8 cellular contexts compared by ENCODE assay signal in genomic region chr1:77977989-77978292, GRCh38. TPM values are rescaled to one million over a fixed set of nuclear protein-coding genes. Genes with fewer than 3 reads are reported as not detected.
A peak's percentile ranks its signal among the peaks of the same experiment; 100 is the strongest.
DNase-seq lines count a peak whose midpoint lies in the region; TF ChIP-seq lines count a peak whose summit lies in the region.

No MANE protein-coding gene starts in this region.

- peaks cover 8 to 23% of the 10 kb centered on the region in 2 donors for H3K36me3 Mint-ChIP-seq in CD4-positive, alpha-beta memory T cell
- H3K36me3 Mint-ChIP-seq in endodermal cell (ENCODE audit: low read depth), result peaks cover 27% of the 10 kb centered on the region

- no peaks in the 10 kb centered on the region for H3K27me3 Mint-ChIP-seq in CD4-positive, alpha-beta memory T cell
- no peaks in the 10 kb centered on the region for H3K27me3 Mint-ChIP-seq in endodermal cell (ENCODE audit: insufficient read depth)

- no peak for DNase-seq in CD4-positive, alpha-beta memory T cell
- DNase-seq in endodermal cell (no peak), osteoblast (ENCODE audit: insufficient read length, low spot score, missing footprints) (no peak), COLO829 (ENCODE audit: low spot score) (no peak), putamen (ENCODE audit: low spot score) (no peak), NCI-H510A treated with DMSO at 0.1 percent for 48 hours (lab: John Stamatoyannopoulos, UW) (no peak)
- DNase-seq in stimulated activated CD4-positive, alpha-beta T cell treated with anti-CD3 and anti-CD28 coated beads, Interleukin-15, amount 100 ng/mL, for 24 hours, result no peak

- H3K9me3 Mint-ChIP-seq in CD4-positive, alpha-beta memory T cell, result peaks cover 0 to 1% (median 0%) of the 10 kb centered on the region in 8 donors
- no peaks in the 10 kb centered on the region for H3K9me3 Mint-ChIP-seq in endodermal cell

- H3K36me3 ChIP-seq in CD4-positive, alpha-beta memory T cell (ENCODE audit: insufficient read depth, low read length), result peaks cover 7% of the 10 kb centered on the region
- H3K36me3 ChIP-seq in KMS-11 (ENCODE audit: insufficient read depth), result 0 out of 2 replicates have a peak, but pooled peaks cover 4% of the 10 kb centered on the region
- peaks cover 42% of the 10 kb centered on the region for H3K36me3 ChIP-seq in endodermal cell (ENCODE audit: control insufficient read depth, insufficient read depth, low read length)
- H3K36me3 ChIP-seq in osteoblast (ENCODE audit: insufficient read depth, low read length), result peaks cover 16% of the 10 kb centered on the region

- H3K27ac Mint-ChIP-seq in CD4-positive, alpha-beta memory T cell, result no peak overlapping the region
- H3K27ac Mint-ChIP-seq in endodermal cell, result no peak overlapping the region

- peak overlapping the region; percentile 74 to 94 for H3K4me3 ChIP-seq in CD4-positive, alpha-beta memory T cell (ENCODE audit: low read length in 2 of 2)
- H3K4me3 ChIP-seq in KMS-11 (IDR thresholded peaks at IDR 0.05; ENCODE audit: insufficient read depth, low read depth, low read length), result no peak overlapping the region
- H3K4me3 ChIP-seq in endodermal cell (ENCODE audit: low read length), result peak overlapping the region; percentile 99
- peak overlapping the region; percentile 94 for H3K4me3 ChIP-seq in osteoblast (ENCODE audit: insufficient read depth, low read length)

- H3K4me1 Mint-ChIP-seq in CD4-positive, alpha-beta memory T cell, result peaks cover 24 to 37% (median 34%) of the 10 kb centered on the region in 4 donors
- peaks cover 30% of the 10 kb centered on the region for H3K4me1 Mint-ChIP-seq in endodermal cell

- POLR2A ChIA-PET in CD4-positive, alpha-beta memory T cell (lab: Charles Lee; ENCODE audit: partially characterized antibody), result interaction anchor here (0.8 to 8.5 kb wide), 19 partner anchors 8 to 673 kb away, joined by 3 to 247 read pairs (median 5); partner anchors contain the start of genes DNAJB4, IFI44L, MIGA1 and ZZZ3

- WGBS in endodermal cell (ENCODE audit: insufficient coverage in 1 of 2, insufficient read length in 1 of 2), 2 experiments, result 0% methylated on average over 5 of the region's 5 CpGs; no CpG with 5 or more reads in 1 of the 2 experiments

- H3K4me2 ChIP-seq in KMS-11 (peak overlapping the region; percentile 66), osteoblast (ENCODE audit: insufficient read depth, low read length) (peak overlapping the region; percentile 77)

- H3K27me3 ChIP-seq in CD4-positive, alpha-beta memory T cell (ENCODE audit: insufficient read depth, low read length), result no peaks in the 10 kb centered on the region
- H3K27me3 ChIP-seq in KMS-11 (ENCODE audit: insufficient read depth, low read depth) (no peaks in the 10 kb centered on the region), endodermal cell (ENCODE audit: control insufficient read depth, insufficient read depth, low read length, poor library complexity, severe bottlenecking) (no peaks in the 10 kb centered on the region), osteoblast (ENCODE audit: insufficient read depth, low read length) (no peaks in the 10 kb centered on the region)

- no peaks in the 10 kb centered on the region for H3K9me3 ChIP-seq in CD4-positive, alpha-beta memory T cell (ENCODE audit: control insufficient read depth in 1 of 2, low read length in 2 of 2)
- H3K9me3 ChIP-seq in endodermal cell (ENCODE audit: control insufficient read depth, low read length) (no peaks in the 10 kb centered on the region), osteoblast (ENCODE audit: low read depth, low read length) (no peaks in the 10 kb centered on the region)

- H3K79me2 ChIP-seq in KMS-11 (ENCODE audit: insufficient read depth, low read depth) (peaks cover 81% of the 10 kb centered on the region), osteoblast (ENCODE audit: insufficient read depth, low read length) (peaks cover 95% of the 10 kb centered on the region)

- peak overlapping the region; percentile 100 for H3K27ac ChIP-seq in CD4-positive, alpha-beta memory T cell (ENCODE audit: low read depth, low read length)
- peak overlapping the region; percentile 100; the same call in 1 of the 2 replicates for H3K27ac ChIP-seq in KMS-11
- peak overlapping the region; percentile 98 for H3K27ac ChIP-seq in endodermal cell (ENCODE audit: low read depth, low read length)
- H3K27ac ChIP-seq in osteoblast (ENCODE audit: low read depth, low read length), result peak overlapping the region; percentile 98

- H4K20me1 ChIP-seq in KMS-11 (ENCODE audit: insufficient read depth), result peaks cover 35% of the 10 kb centered on the region
- peaks cover 47% of the 10 kb centered on the region for H4K20me1 ChIP-seq in osteoblast (ENCODE audit: insufficient read depth, low read length)

- TF ChIP-seq CTCF in KMS-11 (conservative IDR thresholded peaks at IDR 0.05; ENCODE audit: low read depth, low read length) (no peak), endodermal cell (conservative IDR thresholded peaks at IDR 0.05) (no peak), osteoblast (IDR thresholded peaks at IDR 0.05; ENCODE audit: extremely low read depth, low read depth, low read length) (no peak)

- no peak overlapping the region for H3K4me3 Mint-ChIP-seq in CD4-positive, alpha-beta memory T cell
- H3K4me3 Mint-ChIP-seq in endodermal cell, result no peak overlapping the region

- peak overlapping the region; percentile 100; the same call in 1 of the 2 replicates for H3K9ac ChIP-seq in KMS-11
- peak overlapping the region; percentile 100 for H3K9ac ChIP-seq in endodermal cell (ENCODE audit: extremely low read depth, low read length, poor library complexity, severe bottlenecking)

- CTCF ChIA-PET in CD4-positive, alpha-beta memory T cell (lab: Charles Lee; ENCODE audit: partially characterized antibody), result interaction anchor here (1.1 to 3.9 kb wide), 6 partner anchors 9 to 698 kb away, joined by 3 to 38 read pairs (median 6); partner anchors contain the start of gene DNAJB4

- peaks cover 65% of the 10 kb centered on the region for H3K4me1 ChIP-seq in CD4-positive, alpha-beta memory T cell (ENCODE audit: insufficient read depth, low read length)
- peaks cover 42% of the 10 kb centered on the region for H3K4me1 ChIP-seq in KMS-11 (ENCODE audit: low read depth, poor library complexity, severe bottlenecking)
- no peaks in the 10 kb centered on the region for H3K4me1 ChIP-seq in endodermal cell (ENCODE audit: control insufficient read depth, insufficient read depth, low read length)
- peaks cover 31% of the 10 kb centered on the region for H3K4me1 ChIP-seq in osteoblast (ENCODE audit: insufficient read depth, low read length)

- intact Hi-C loops in CD4-positive, alpha-beta memory T cell (cut with micrococcal nuclease), result loop anchor here (1.0 to 10.0 kb wide), 4 partner anchors 15 to 647 kb away; partner anchors contain the start of genes GIPC2, IFI44L and USP33

- H2AFZ ChIP-seq in KMS-11 (ENCODE audit: low read depth) (no peak overlapping the region), osteoblast (ENCODE audit: low read length) (no peak overlapping the region)

RNA-seq across cellular contexts. Expression of gene FUBP1, which starts 0.9 kb away (rescaled TPM):
- 100 to 1,000 TPM; 246 to 270 TPM for total RNA-seq in CD4-positive, alpha-beta memory T cell
- polyA plus RNA-seq in CD4-positive, alpha-beta memory T cell, result 10 to 100 TPM; 31.5 to 58.0 TPM
- total RNA-seq in endodermal cell (100 to 1,000 TPM; 220 to 242 TPM), osteoblast (86.9 and 91.6 TPM in 2 replicates)
- 247 TPM for polyA plus RNA-seq in endodermal cell (2013, experiment 1 of 2)
- 226 TPM for polyA plus RNA-seq in endodermal cell (2013, experiment 2 of 2)

RNA-seq across cellular contexts. Expression of gene DNAJB4, which starts 26.8 kb away (rescaled TPM):
- total RNA-seq in CD4-positive, alpha-beta memory T cell, result 10 to 100 TPM; 15.5 to 18.3 TPM
- 1 to 10 TPM; 8.7 to 9.8 TPM for polyA plus RNA-seq in CD4-positive, alpha-beta memory T cell
- 10 to 100 TPM; 16.4 to 38.4 TPM for total RNA-seq in endodermal cell
- 18.4 TPM for polyA plus RNA-seq in endodermal cell (2013, experiment 1 of 2)
- 21.3 TPM for polyA plus RNA-seq in endodermal cell (2013, experiment 2 of 2)
- total RNA-seq in osteoblast, result 36.5 and 46.7 TPM in 2 replicates
